Comparison of ENCODE assay signal across 8 cellular contexts in the genomic region with DNA sequence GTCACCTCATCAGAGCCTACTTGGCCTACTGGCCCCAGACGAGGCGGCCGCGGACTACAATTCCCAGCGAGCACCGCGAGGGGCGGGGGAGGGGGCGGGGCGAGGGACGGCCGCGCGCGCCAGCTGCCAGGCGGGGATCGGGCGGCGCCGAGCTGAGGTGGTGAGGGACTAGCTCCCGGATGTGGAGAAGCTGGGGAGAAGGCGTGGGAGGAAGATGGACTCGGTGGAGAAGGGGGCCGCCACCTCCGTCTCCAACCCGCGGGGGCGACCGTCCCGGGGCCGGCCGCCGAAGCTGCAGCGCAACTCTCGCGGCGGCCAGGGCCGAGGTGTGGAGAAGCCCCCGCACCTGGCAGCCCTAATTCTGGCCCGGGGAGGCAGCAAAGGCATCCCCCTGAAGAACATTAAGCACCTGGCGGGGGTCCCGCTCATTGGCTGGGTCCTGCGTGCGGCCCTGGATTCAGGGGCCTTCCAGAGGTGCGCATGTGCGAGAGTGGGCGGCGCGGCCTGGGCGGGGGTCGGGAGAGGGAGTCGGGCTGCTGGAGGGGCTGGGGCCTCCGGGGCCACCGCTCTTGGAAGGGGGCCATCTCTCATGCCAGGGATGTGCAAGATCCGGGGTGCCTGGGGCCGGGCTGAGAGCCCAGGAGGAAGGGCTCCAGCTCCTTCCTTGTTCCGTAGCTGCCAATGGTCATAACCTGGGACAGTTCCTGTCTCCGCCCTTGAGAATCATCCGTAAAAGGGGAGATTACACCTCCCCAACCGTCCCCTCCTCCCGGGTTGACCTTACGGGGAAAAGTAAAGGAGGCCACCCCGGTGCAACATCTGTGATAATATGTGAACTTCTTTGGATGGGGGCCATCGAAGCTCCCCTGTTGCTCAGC. TPM values are rescaled to one million over a fixed set of nuclear protein-coding genes. Genes with fewer than 3 reads are reported as not detected.
DNase-seq lines count a peak whose midpoint lies in the region; ATAC-seq and TF ChIP-seq lines count a peak whose summit lies in the region.

A gene (plus strand): TSS at position 129 of the 878 bp plus-strand sequence. CDS start 86 bp downstream, at position 215.

- peak; percentile 76 to 94 (median 93) for DNase-seq in NCI-H1417 (lab: John Stamatoyannopoulos, UW)
- peak; percentile 67 for DNase-seq in T-helper 22 cell (ENCODE audit: low read depth)
- peak; percentile 16 to 88 for DNase-seq in ascending aorta (ENCODE audit: low spot score in 2 of 2)
- DNase-seq in hepatic stellate cell (ENCODE audit: low spot score) = peak; percentile 69
- DNase-seq in retina = peak; percentile 92
- no peak for DNase-seq in OCI-M2 (lab: John Stamatoyannopoulos, UW; ENCODE audit: unreplicated experiment)

- H3K27ac ChIP-seq in ascending aorta = peak within 1 kb of the TSS; percentile 86 to 88

- no peaks in the 10 kb centered on the region for H3K9me3 ChIP-seq in ascending aorta

- no peak for TF ChIP-seq CTCF in ascending aorta (IDR thresholded peaks at IDR 0.05)

- H3K27me3 ChIP-seq in ascending aorta = no peaks in the 10 kb centered on the region

- intact Hi-C loops in ascending aorta (cut with DNase I) = loop anchor here (1.0 to 5.0 kb wide), 2 partner anchors 269 to 545 kb away; a partner anchor contains a TSS

- peak within 1 kb of the TSS; percentile 92 to 95 for H3K4me3 ChIP-seq in ascending aorta

- ATAC-seq in GM18499 (IDR thresholded peaks at IDR 0.05; ENCODE audit: insufficient read depth, unreplicated experiment) (peak; percentile 66), HG02763 (IDR thresholded peaks at IDR 0.05; ENCODE audit: unreplicated experiment) (peak; percentile 91)

- H3K36me3 ChIP-seq in ascending aorta = no peaks in the 10 kb centered on the region

- H3K4me1 ChIP-seq in ascending aorta = peaks cover 0 to 4% of the 10 kb centered on the region in 2 donors

RNA-seq across cellular contexts. Expression of the gene that starts here (rescaled TPM):
- 13.7 TPM for total RNA-seq in ascending aorta
